ENCODE assay signal across 28 cellular contexts in the genomic region with DNA sequence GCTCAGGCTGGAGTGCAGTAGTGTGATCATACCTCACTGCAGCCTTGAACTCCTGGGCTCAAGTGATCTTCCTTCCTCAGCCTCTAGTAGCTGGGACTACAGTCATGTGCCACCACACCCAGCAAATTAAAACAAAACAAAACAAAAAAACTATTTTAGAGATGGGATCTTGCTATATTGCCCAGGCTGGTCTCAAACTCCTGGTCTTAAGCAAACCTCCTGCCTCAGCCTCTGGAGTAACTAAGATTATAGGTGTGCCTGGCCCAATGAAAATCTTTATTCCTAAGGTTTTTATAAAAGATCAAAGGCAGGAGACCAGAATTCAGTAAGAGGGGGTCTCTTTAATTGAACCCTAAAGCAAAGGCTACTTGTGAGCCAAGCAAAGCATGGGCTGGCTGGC. TPM values are rescaled to one million over a fixed set of nuclear protein-coding genes. Genes with fewer than 3 reads are reported as not detected.
DNase-seq lines count a peak whose midpoint lies in the region; TF ChIP-seq lines count a peak whose summit lies in the region.
"Had no signal": no experiment of that assay in that cellular context is flagged by ENCODE, and none has a peak within 500 bp of the region (broad histone marks: within the 10 kb centered on the region; RNA-seq: fewer than 3 reads in every experiment).

No MANE protein-coding gene starts in this region.

- H3K36me3 ChIP-seq in Caco-2 (ENCODE audit: control insufficient read depth, insufficient read depth, low read length) (peaks cover 22% of the 10 kb centered on the region), Peyer's patch (peaks cover 0 to 39% (median 0%) of the 10 kb centered on the region in 3 donors), OCI-LY7 (ENCODE audit: insufficient read depth, low read length) (no peaks in the 10 kb centered on the region)
- H3K36me3 ChIP-seq: MG63 had no signal

- H3K4me1 ChIP-seq in Caco-2 (peaks cover 4% of the 10 kb centered on the region; the same call in 1 of the 2 replicates), Peyer's patch (peaks cover 0 to 83% (median 6%) of the 10 kb centered on the region in 4 donors), OCI-LY7 (ENCODE audit: insufficient read depth, low read length, poor library complexity, severe bottlenecking) (no peaks in the 10 kb centered on the region)

- H3K4me3 ChIP-seq in Caco-2 (ENCODE audit: low read depth, low read length) (no peak overlapping the region), Peyer's patch (no peak overlapping the region), OCI-LY7 (ENCODE audit: low read depth, low read length, poor library complexity, severe bottlenecking) (no peak overlapping the region)
- H3K4me3 ChIP-seq: MG63, PC-9 had no signal

- no peaks in the 10 kb centered on the region for H4K20me1 ChIP-seq in OCI-LY7 (ENCODE audit: insufficient read depth, low read length)

- no peaks in the 10 kb centered on the region for H3K27me3 Mint-ChIP-seq in Caco-2 (ENCODE audit: insufficient read depth, unreplicated experiment)
- H3K27me3 Mint-ChIP-seq in progenitor cell of endocrine pancreas, result no peaks in the 10 kb centered on the region
- H3K27me3 Mint-ChIP-seq in type B pancreatic cell, result no peaks in the 10 kb centered on the region

- H3K27ac Mint-ChIP-seq in Caco-2 (ENCODE audit: unreplicated experiment) (peak overlapping the region; percentile 50), progenitor cell of endocrine pancreas (peak overlapping the region; percentile 56), type B pancreatic cell (no peak overlapping the region)
- H3K27ac Mint-ChIP-seq: CD14-positive monocyte had no signal

- no peak for TF ChIP-seq CTCF in Caco-2 (IDR thresholded peaks at IDR 0.05; ENCODE audit: insufficient read depth in 1 of 2, low read depth in 1 of 2, low read length in 1 of 2, severe bottlenecking in 1 of 2, unreplicated experiment in 1 of 2)
- no peak for TF ChIP-seq CTCF in Peyer's patch (IDR thresholded peaks at IDR 0.05)
- no peak for TF ChIP-seq CTCF in progenitor cell of endocrine pancreas (IDR thresholded peaks at IDR 0.05; ENCODE audit: unreplicated experiment)
- TF ChIP-seq CTCF in type B pancreatic cell (conservative IDR thresholded peaks at IDR 0.05), result no peak
- no peak for TF ChIP-seq CTCF in OCI-LY7 (conservative IDR thresholded peaks at IDR 0.05; ENCODE audit: low read length)

- peaks cover 29% of the 10 kb centered on the region for H3K4me1 Mint-ChIP-seq in Caco-2 (ENCODE audit: low read depth, unreplicated experiment)
- peaks cover 2% of the 10 kb centered on the region for H3K4me1 Mint-ChIP-seq in progenitor cell of endocrine pancreas (ENCODE audit: low read depth)
- H3K4me1 Mint-ChIP-seq in type B pancreatic cell (ENCODE audit: unreplicated experiment), result no peaks in the 10 kb centered on the region

- DNase-seq in Caco-2, result no peak
- no peak for DNase-seq in Peyer's patch
- no peak for DNase-seq in epithelial cell of prostate (ENCODE audit: low read depth, low spot score)
- DNase-seq in progenitor cell of endocrine pancreas (ENCODE audit: low spot score, unreplicated experiment), result no peak
- no peak for DNase-seq in type B pancreatic cell (ENCODE audit: extremely low spot score, unreplicated experiment)
- no peak for DNase-seq in OCI-LY7 (ENCODE audit: low spot score)
- no peak for DNase-seq in activated CD8-positive, alpha-beta memory T cell treated with anti-CD3 and anti-CD28 coated beads for 24 hours
- DNase-seq in foreskin melanocyte, result no peak
- DNase-seq: Calu3; CD8-positive, alpha-beta memory T cell; DMS79 treated with DMSO at 0.1 percent for 48 hours; GF-D8; MG63; NCI-H2029; NCI-H446; NCI-H524 treated with DMSO at 0.1 percent for 48 hours; NCI-H774; NK-92 treated with Interleukin-12 subunit alpha and Interleukin-12 subunit beta, amount 100 ng/mL, for 24 hours; PC-9; RPMI8226; SIG-M5; SK-N-SH; SW 1271 had no signal

- no peak for TF ChIP-seq POLR2A in Peyer's patch (IDR thresholded peaks at IDR 0.05)

- no peaks in the 10 kb centered on the region for H3K27me3 ChIP-seq in Caco-2 (replicated peaks; ENCODE audit: control insufficient read depth, insufficient read depth, low read length)
- H3K27me3 ChIP-seq in Peyer's patch, result no peaks in the 10 kb centered on the region
- H3K27me3 ChIP-seq: MG63 had no signal

- H3K9me2 ChIP-seq in OCI-LY7 (ENCODE audit: insufficient read depth, low read length), result no peaks in the 10 kb centered on the region
- H3K9me2 ChIP-seq: SK-N-SH had no signal

- H3K36me3 Mint-ChIP-seq in Caco-2 (ENCODE audit: insufficient read depth, unreplicated experiment), result peaks cover 97% of the 10 kb centered on the region
- H3K36me3 Mint-ChIP-seq in progenitor cell of endocrine pancreas (ENCODE audit: insufficient read depth), result peaks cover 23% of the 10 kb centered on the region
- H3K36me3 Mint-ChIP-seq in type B pancreatic cell, result peaks cover 17% of the 10 kb centered on the region
- H3K36me3 Mint-ChIP-seq: CD14-positive monocyte; CD8-positive, alpha-beta memory T cell had no signal

- H3K9me3 ChIP-seq in Caco-2, result no peaks in the 10 kb centered on the region
- no peaks in the 10 kb centered on the region for H3K9me3 ChIP-seq in Peyer's patch
- no peaks in the 10 kb centered on the region for H3K9me3 ChIP-seq in OCI-LY7 (ENCODE audit: low read length)
- H3K9me3 ChIP-seq: MG63, SK-N-SH had no signal

- H3K9me3 Mint-ChIP-seq in Caco-2 (ENCODE audit: unreplicated experiment) (no peaks in the 10 kb centered on the region), progenitor cell of endocrine pancreas (ENCODE audit: low read depth) (no peaks in the 10 kb centered on the region), type B pancreatic cell (no peaks in the 10 kb centered on the region)
- H3K9me3 Mint-ChIP-seq: CD8-positive, alpha-beta memory T cell had no signal

- H3K27ac ChIP-seq in Peyer's patch (peak overlapping the region in 3 of 4 donors; percentile 35 to 87 (median 77)), epithelial cell of prostate (peak overlapping the region; percentile 48), OCI-LY7 (ENCODE audit: low read depth, low read length, poor library complexity, severe bottlenecking) (no peak overlapping the region)
- H3K27ac ChIP-seq: PC-9 had no signal

- H3K4me3 Mint-ChIP-seq in Caco-2 (ENCODE audit: unreplicated experiment) (no peak overlapping the region), progenitor cell of endocrine pancreas (ENCODE audit: low read depth) (no peak overlapping the region), type B pancreatic cell (no peak overlapping the region)
- H3K4me3 Mint-ChIP-seq: CD14-positive monocyte had no signal

- intact Hi-C loops in Caco-2 (cut with micrococcal nuclease; ENCODE audit: unreplicated experiment), result no loop called here
- intact Hi-C loops in OCI-LY7 (cut with micrococcal nuclease; ENCODE audit: unreplicated experiment), result no loop called here

- POLR2A ChIA-PET in Caco-2 (lab: Charles Lee), result interaction anchor here (0.7 to 1.4 kb wide), 5 partner anchors 8 to 25 kb away, joined by 3 to 14 read pairs (median 4); partner anchors contain the start of gene INAVA
- POLR2A ChIA-PET in OCI-LY7 (lab: Charles Lee), result interaction anchor here (0.6 to 1.2 kb wide), 2 partner anchors 16 to 247 kb away, joined by 3 read pairs; no protein-coding TSS in a partner anchor

- no peaks in the 10 kb centered on the region for H3K79me2 ChIP-seq in OCI-LY7 (ENCODE audit: insufficient read depth, low read depth, low read length)

- BruUV-seq in Caco-2 (replicated peaks; lab: Mats Ljungman, UMichigan), result TSS peak; percentile 2
- no TSS peak for BruUV-seq in OCI-LY7 (replicated peaks; lab: Mats Ljungman, UMichigan)

- no peak overlapping the region for H2AFZ ChIP-seq in OCI-LY7 (ENCODE audit: low read length)
- H2AFZ ChIP-seq: PC-9 had no signal

- no peak overlapping the region for H3K4me2 ChIP-seq in OCI-LY7 (ENCODE audit: low read length)
- H3K4me2 ChIP-seq: PC-9, SK-N-SH had no signal

- CTCF ChIA-PET in Caco-2 (lab: Charles Lee), result interaction anchor here (1.1 kb wide), 1 partner anchor 68 kb away, joined by 3 read pairs; no protein-coding TSS in a partner anchor
- CTCF ChIA-PET in OCI-LY7 (lab: Charles Lee; ENCODE audit: unreplicated experiment), result no interaction called here

RNA-seq across cellular contexts. Expression of gene INAVA, which starts 10.1 kb away (rescaled TPM):
- total RNA-seq in Caco-2 (2022), result 112 and 123 TPM in 2 replicates
- total RNA-seq in Peyer's patch, result 100 to 1,000 TPM in 3 of 4 donors, 10 to 100 TPM in 1; 33.8 to 492 (median 332) TPM
- total RNA-seq in progenitor cell of endocrine pancreas, result 82.9 and 84.2 TPM in 2 replicates
- 37.6 and 38.4 TPM in 2 replicates for total RNA-seq in type B pancreatic cell (ENCODE audit: low replicate concordance)
- not detected in 2 replicates for total RNA-seq in OCI-LY7 (2014; rRNA removed; shearing (Covaris generic))
- not detected in 2 replicates for total RNA-seq in OCI-LY7 (2022)

RNA-seq across cellular contexts. Expression of gene GPR25, which starts 32.0 kb away (rescaled TPM):
- total RNA-seq in Caco-2 (2022), result not detected in 2 replicates
- total RNA-seq in Peyer's patch, result not detected
- total RNA-seq in progenitor cell of endocrine pancreas, result not detected in 2 replicates
- not detected in 2 replicates for total RNA-seq in type B pancreatic cell (ENCODE audit: low replicate concordance)
- not detected in 2 replicates for total RNA-seq in OCI-LY7 (2014; rRNA removed; shearing (Covaris generic))
- not detected in 2 replicates for total RNA-seq in OCI-LY7 (2022)
- total RNA-seq: A673, Calu3, H4, HT-29, LHCN-M2, PC-9 had no signal

Comparison
In these comparisons a context has a peak if more than half of its experiments do, and no peak if none do; other contexts are left out.
1. RNA of gene INAVA, which starts 10.1 kb away (total RNA-seq): 33.8 to 492 TPM in Peyer's patch, 112 to 123 TPM in Caco-2, 82.9 to 84.2 TPM in progenitor cell of endocrine pancreas and 37.6 to 38.4 TPM in type B pancreatic cell; not detected in OCI-LY7; every median in the first group is over 10 times any median in the second.